In genomic region chr6:106076139-106076538, GRCh38 we compare ENCODE assay signal across 11 cellular contexts.
"Had no signal": no experiment of that assay in that cellular context is flagged by ENCODE, and none has a peak within 500 bp of the region (broad histone marks: within the 10 kb centered on the region; RNA-seq: fewer than 3 reads in every experiment).

No MANE protein-coding gene starts in this region.

- FAIRE-seq: H1, H54 had no signal

- H3K36me3 ChIP-seq: HAP-1 had no signal

- ATAC-seq: GM23338, HCT116 had no signal

- H3K9me3 ChIP-seq: HAP-1 had no signal

- H2AFZ ChIP-seq: GM23338 had no signal

- DNase-seq: GM23248, GOT3, H7, H9, HCEC 1CT, HFFc6 had no signal

- H3K9ac ChIP-seq: GM23248 had no signal

- H3K4me1 ChIP-seq: HAP-1 had no signal

- H3K27ac ChIP-seq: GM23248 had no signal

- H3K4me2 ChIP-seq: GM23338 had no signal

- H3K4me3 ChIP-seq: GM23248, GM23338, HAP-1 had no signal
